Comparison of ENCODE assay signal across 14 cellular contexts in genomic region chr10:44293842-44294241, GRCh38.
DNase-seq lines count a peak whose midpoint lies in the region; ATAC-seq and TF ChIP-seq lines count a peak whose summit lies in the region.
"Had no signal": no experiment of that assay in that cellular context is flagged by ENCODE, and none has a peak within 500 bp of the region (broad histone marks: within the 10 kb centered on the region; RNA-seq: fewer than 3 reads in every experiment).

No MANE protein-coding gene starts in this region.

- intact Hi-C loops in right cardiac atrium (cut with DNase I) (no loop called here), gastrocnemius medialis (cut with DNase I; ENCODE audit: low total_unique reads) (no loop called here)

- H3K27ac ChIP-seq in right cardiac atrium (ENCODE audit: low read length), result peak overlapping the region; percentile 71
- H3K27ac ChIP-seq in gastrocnemius medialis, result peak overlapping the region; percentile 68 to 76 (median 74)
- H3K27ac ChIP-seq: BLaER1, GM23248 had no signal

- H3K27me3 ChIP-seq in right cardiac atrium (ENCODE audit: control insufficient read depth, insufficient read depth), result no peaks in the 10 kb centered on the region
- H3K27me3 ChIP-seq in gastrocnemius medialis, result no peaks in the 10 kb centered on the region
- H3K27me3 ChIP-seq: BLaER1, MG63 had no signal

- TF ChIP-seq CTCF in choroid plexus epithelial cell (conservative IDR thresholded peaks at IDR 0.05; ENCODE audit: low read depth, low read length) (no peak), gastrocnemius medialis (IDR thresholded peaks at IDR 0.05 in 4 of 5, conservative IDR thresholded peaks at IDR 0.05 in 1 of 5) (no peak)

- 36% methylated on average over 7 of the region's 7 CpGs for WGBS in right cardiac atrium

- H3K4me3 ChIP-seq in choroid plexus epithelial cell (ENCODE audit: low read depth, low read length) (no peak overlapping the region), right cardiac atrium (ENCODE audit: low read length) (no peak overlapping the region), gastrocnemius medialis (peak overlapping the region in 2 of 4 donors; percentile 8 to 27)
- H3K4me3 ChIP-seq: BLaER1, GM23248, MG63 had no signal

- no peaks in the 10 kb centered on the region for H3K36me3 ChIP-seq in gastrocnemius medialis
- H3K36me3 ChIP-seq: BLaER1, MG63 had no signal

- DNase-seq in EH (ENCODE audit: low read depth) (peak; percentile 65), choroid plexus epithelial cell (ENCODE audit: low read depth) (peak; percentile 73), right cardiac atrium (peak in 2 of 3 donors; percentile 65 to 79), gastrocnemius medialis (peak; percentile 35 to 52), iPS-NIHi7 (ENCODE audit: extremely low spot score) (no peak), NCI-H2029 (lab: John Stamatoyannopoulos, UW) (no peak)
- DNase-seq: activated CD8-positive, alpha-beta T cell treated with anti-CD3 and anti-CD28 coated beads, Interleukin-2, amount 10 ng/mL, durations not matched to agents 7 days and 5 days; activated naive CD8-positive, alpha-beta T cell treated with anti-CD3 and anti-CD28 coated beads, Interleukin-2, amount 10 ng/mL, durations not matched to agents 7 days and 5 days; GM23248; MG63; NCI-H774 had no signal

- H3K4me1 ChIP-seq in right cardiac atrium (ENCODE audit: control insufficient read depth, insufficient read depth, low read length) (peaks cover 3% of the 10 kb centered on the region), gastrocnemius medialis (no peaks in the 10 kb centered on the region)
- H3K4me1 ChIP-seq: BLaER1 had no signal

- no peak for TF ChIP-seq POLR2A in gastrocnemius medialis (IDR thresholded peaks at IDR 0.05)

- peak; percentile 91 to 92 for ATAC-seq in right cardiac atrium
- ATAC-seq in gastrocnemius medialis, result peak; percentile 93 to 96
- ATAC-seq in GM21619 (IDR thresholded peaks at IDR 0.05; ENCODE audit: unreplicated experiment), result no peak
- ATAC-seq in HG03280 (IDR thresholded peaks at IDR 0.05; ENCODE audit: unreplicated experiment), result no peak
- ATAC-seq: activated CD8-positive, alpha-beta T cell treated with anti-CD3 and anti-CD28 coated beads, Interleukin-2, amount 10 ng/mL, durations not matched to agents 7 days and 5 days had no signal

- in situ Hi-C loops in gastrocnemius medialis (cut with MboI; ENCODE audit: low sequenced_read_pairs in 4 of 4), result no loop called here

- H3K9me3 ChIP-seq in right cardiac atrium (ENCODE audit: control insufficient read depth, low read length) (no peaks in the 10 kb centered on the region), gastrocnemius medialis (no peaks in the 10 kb centered on the region)
- H3K9me3 ChIP-seq: MG63 had no signal

Comparison
In these comparisons a context has a peak if more than half of its experiments do, and no peak if none do; other contexts are left out.
1. DNase-seq: peak in EH (single experiment), choroid plexus epithelial cell (single experiment), right cardiac atrium (2 of 3) and gastrocnemius medialis (2 of 2); none in iPS-NIHi7 (single experiment) and NCI-H2029 (single experiment).
2. ATAC-seq: peak in right cardiac atrium (2 of 2) and gastrocnemius medialis (2 of 2); none in GM21619 (single experiment) and HG03280 (single experiment).